26 cellular contexts compared by ENCODE assay signal in the genomic region with DNA sequence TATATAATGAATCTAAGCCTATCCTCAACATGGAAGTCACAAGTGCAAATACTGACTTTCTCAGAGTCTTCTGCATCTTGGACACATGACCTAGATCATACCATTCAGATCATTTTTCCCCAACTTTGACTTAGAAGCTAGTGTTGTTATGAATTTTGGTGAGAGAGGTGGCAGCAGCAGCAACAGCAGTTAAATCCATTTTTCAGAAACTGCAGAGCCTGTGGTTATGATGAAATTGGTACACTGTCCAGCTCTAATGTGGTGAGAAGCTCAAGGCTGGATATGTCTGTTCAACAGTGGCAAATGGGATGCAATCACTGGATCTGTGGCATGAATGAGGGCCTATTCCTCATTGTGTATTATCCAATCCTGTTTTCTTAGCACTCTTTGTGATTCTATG.
DNase-seq lines count a peak whose midpoint lies in the region; ATAC-seq and TF ChIP-seq lines count a peak whose summit lies in the region.
"Had no signal": no experiment of that assay in that cellular context is flagged by ENCODE, and none has a peak within 500 bp of the region (broad histone marks: within the 10 kb centered on the region; RNA-seq: fewer than 3 reads in every experiment).

No MANE protein-coding gene starts in this region.

- H3K4me1 Mint-ChIP-seq in activated naive CD4-positive, alpha-beta T cell treated with anti-CD3 and anti-CD28 coated beads, Interleukin-2, amount 10 ng/mL, durations not matched to agents 7 days and 5 days: peaks cover 82% of the 10 kb centered on the region
- H3K4me1 Mint-ChIP-seq in activated CD4-positive, alpha-beta memory T cell treated with anti-CD3 and anti-CD28 coated beads for 36 hours (ENCODE audit: low read depth): peaks cover 78% of the 10 kb centered on the region
- peaks cover 78% of the 10 kb centered on the region for H3K4me1 Mint-ChIP-seq in activated naive CD8-positive, alpha-beta T cell treated with anti-CD3 and anti-CD28 coated beads, Interleukin-2, amount 50 U/mL, for 24 hours
- H3K4me1 Mint-ChIP-seq in HFFc6 (ENCODE audit: low read depth): no peaks in the 10 kb centered on the region

- H3K27ac Mint-ChIP-seq in activated naive CD4-positive, alpha-beta T cell treated with anti-CD3 and anti-CD28 coated beads, Interleukin-2, amount 10 ng/mL, durations not matched to agents 7 days and 5 days: peak overlapping the region; percentile 96
- H3K27ac Mint-ChIP-seq in activated CD4-positive, alpha-beta memory T cell treated with anti-CD3 and anti-CD28 coated beads for 36 hours: peak overlapping the region; percentile 91
- H3K27ac Mint-ChIP-seq in activated naive CD8-positive, alpha-beta T cell treated with anti-CD3 and anti-CD28 coated beads, Interleukin-2, amount 50 U/mL, for 24 hours: peak overlapping the region; percentile 84
- no peak overlapping the region for H3K27ac Mint-ChIP-seq in HFFc6

- CTCF ChIA-PET in activated naive CD4-positive, alpha-beta T cell treated with anti-CD3 and anti-CD28 coated beads, Interleukin-2, amount 10 ng/mL, durations not matched to agents 7 days and 5 days (lab: Charles Lee): interaction anchor here (0.8 to 4.8 kb wide), 10 partner anchors 13 to 285 kb away, joined by 3 to 31 read pairs (median 4); no protein-coding TSS in a partner anchor
- CTCF ChIA-PET in activated CD4-positive, alpha-beta memory T cell treated with anti-CD3 and anti-CD28 coated beads for 36 hours (lab: Charles Lee): interaction anchor here (0.7 to 2.5 kb wide), 6 partner anchors 10 to 156 kb away, joined by 3 to 10 read pairs (median 5); no protein-coding TSS in a partner anchor

- intact Hi-C loops in activated CD4-positive, alpha-beta memory T cell treated with anti-CD3 and anti-CD28 coated beads for 36 hours (cut with micrococcal nuclease): loop anchor here (10.0 kb wide), 1 partner anchor 1220 kb away; the partner anchor contains the start of gene EFHB

- no peak for ATAC-seq in activated naive CD8-positive, alpha-beta T cell treated with anti-CD3 and anti-CD28 coated beads, Interleukin-2, amount 50 U/mL, for 24 hours
- ATAC-seq: GM12878, K562, mucosa of descending colon, pancreas had no signal

- H3K27me3 Mint-ChIP-seq in activated naive CD4-positive, alpha-beta T cell treated with anti-CD3 and anti-CD28 coated beads, Interleukin-2, amount 10 ng/mL, durations not matched to agents 7 days and 5 days: no peaks in the 10 kb centered on the region
- no peaks in the 10 kb centered on the region for H3K27me3 Mint-ChIP-seq in activated CD4-positive, alpha-beta memory T cell treated with anti-CD3 and anti-CD28 coated beads for 36 hours
- H3K27me3 Mint-ChIP-seq in activated naive CD8-positive, alpha-beta T cell treated with anti-CD3 and anti-CD28 coated beads, Interleukin-2, amount 50 U/mL, for 24 hours: no peaks in the 10 kb centered on the region
- 0 out of 2 replicates have a peak, but pooled peaks cover 3% of the 10 kb centered on the region for H3K27me3 Mint-ChIP-seq in HFFc6 (ENCODE audit: insufficient read depth)

- DNase-seq in activated naive CD4-positive, alpha-beta T cell treated with anti-CD3 and anti-CD28 coated beads, Interleukin-2, amount 10 ng/mL, durations not matched to agents 7 days and 5 days: no peak
- DNase-seq in activated naive CD4-positive, alpha-beta T cell (lab: John Stamatoyannopoulos, UW): no peak
- DNase-seq in activated CD4-positive, alpha-beta memory T cell treated with anti-CD3 and anti-CD28 coated beads for 36 hours: no peak
- no peak for DNase-seq in activated naive CD8-positive, alpha-beta T cell treated with anti-CD3 and anti-CD28 coated beads, Interleukin-2, amount 50 U/mL, for 24 hours
- no peak for DNase-seq in HFFc6
- DNase-seq in KG1 (lab: John Stamatoyannopoulos, UW): no peak
- DNase-seq in dermis blood vessel endothelial cell: no peak
- DNase-seq: ACHN; BE2C; DMS153; effector memory CD4-positive, alpha-beta T cell; mammary epithelial cell; mucosa of descending colon; NCI-H1092; NCI-H1694; NCI-H446 treated with DMSO at 0.1 percent for 48 hours; NCI-H82; pancreas; retina; SIG-M5; stimulated activated naive CD4-positive, alpha-beta T cell; testis; uterus; WERI-Rb-1 had no signal

- no peak overlapping the region for H3K4me3 Mint-ChIP-seq in activated naive CD4-positive, alpha-beta T cell treated with anti-CD3 and anti-CD28 coated beads, Interleukin-2, amount 10 ng/mL, durations not matched to agents 7 days and 5 days
- no peak overlapping the region for H3K4me3 Mint-ChIP-seq in activated CD4-positive, alpha-beta memory T cell treated with anti-CD3 and anti-CD28 coated beads for 36 hours
- H3K4me3 Mint-ChIP-seq in activated naive CD8-positive, alpha-beta T cell treated with anti-CD3 and anti-CD28 coated beads, Interleukin-2, amount 50 U/mL, for 24 hours: no peak overlapping the region
- H3K4me3 Mint-ChIP-seq in HFFc6: no peak overlapping the region

- TF ChIP-seq CTCF in HFFc6 (IDR thresholded peaks at IDR 0.05): no peak

- peaks cover 19% of the 10 kb centered on the region for H3K9me3 Mint-ChIP-seq in activated naive CD4-positive, alpha-beta T cell treated with anti-CD3 and anti-CD28 coated beads, Interleukin-2, amount 10 ng/mL, durations not matched to agents 7 days and 5 days
- peaks cover 11% of the 10 kb centered on the region for H3K9me3 Mint-ChIP-seq in activated CD4-positive, alpha-beta memory T cell treated with anti-CD3 and anti-CD28 coated beads for 36 hours
- H3K9me3 Mint-ChIP-seq in activated naive CD8-positive, alpha-beta T cell treated with anti-CD3 and anti-CD28 coated beads, Interleukin-2, amount 50 U/mL, for 24 hours: peaks cover 11% of the 10 kb centered on the region
- H3K9me3 Mint-ChIP-seq in HFFc6: peaks cover 51% of the 10 kb centered on the region

- H3K36me3 Mint-ChIP-seq in activated naive CD4-positive, alpha-beta T cell treated with anti-CD3 and anti-CD28 coated beads, Interleukin-2, amount 10 ng/mL, durations not matched to agents 7 days and 5 days: peaks cover 42% of the 10 kb centered on the region
- peaks cover 24% of the 10 kb centered on the region for H3K36me3 Mint-ChIP-seq in activated CD4-positive, alpha-beta memory T cell treated with anti-CD3 and anti-CD28 coated beads for 36 hours
- peaks cover 17% of the 10 kb centered on the region for H3K36me3 Mint-ChIP-seq in activated naive CD8-positive, alpha-beta T cell treated with anti-CD3 and anti-CD28 coated beads, Interleukin-2, amount 50 U/mL, for 24 hours (ENCODE audit: low read depth)
- peaks cover 5% of the 10 kb centered on the region; the same call in 1 of the 2 replicates for H3K36me3 Mint-ChIP-seq in HFFc6 (ENCODE audit: low read depth)

- POLR2A ChIA-PET in activated CD4-positive, alpha-beta memory T cell treated with anti-CD3 and anti-CD28 coated beads for 36 hours (lab: Charles Lee): interaction anchor here (1.0 to 7.2 kb wide), 9 partner anchors 10 to 279 kb away, joined by 3 to 120 read pairs (median 6); no protein-coding TSS in a partner anchor
